Comparison of ENCODE assay signal across 8 cellular contexts in genomic region chr12:75977590-75977951, GRCh38. TPM values are rescaled to one million over a fixed set of nuclear protein-coding genes. Genes with fewer than 3 reads are reported as not detected.
A peak's percentile ranks its signal among the peaks of the same experiment; 100 is the strongest.
DNase-seq lines count a peak whose midpoint lies in the region; ATAC-seq and TF ChIP-seq lines count a peak whose summit lies in the region.

No MANE protein-coding gene starts in this region.

- no peaks in the 10 kb centered on the region for H3K27me3 ChIP-seq in dorsolateral prefrontal cortex
- H3K27me3 ChIP-seq in skeletal muscle tissue (ENCODE audit: control insufficient read depth in 3 of 3, insufficient read depth in 3 of 3, low read length in 3 of 3), result no peaks in the 10 kb centered on the region

- H3K4me3 ChIP-seq in dorsolateral prefrontal cortex (no peak overlapping the region), skeletal muscle tissue (ENCODE audit: low read length in 3 of 3) (no peak overlapping the region)

- intact Hi-C loops in dorsolateral prefrontal cortex (cut with DNase I), result no loop called here

- H3K27ac ChIP-seq in dorsolateral prefrontal cortex, result peak overlapping the region in 32 of 59 donors; percentile 10 to 82 (median 58)
- H3K27ac ChIP-seq in skeletal muscle tissue (ENCODE audit: low read depth, low read length), result peak overlapping the region; percentile 77
- H3K27ac ChIP-seq in substantia nigra (ENCODE audit: low read depth, low read length, poor library complexity, severe bottlenecking), result no peak overlapping the region

- no peak for TF ChIP-seq CTCF in dorsolateral prefrontal cortex (IDR thresholded peaks at IDR 0.05 in 54 of 56, conservative IDR thresholded peaks at IDR 0.05 in 2 of 56; ENCODE audit: low read depth in 1 of 56, partially characterized antibody in 56 of 56)

- peaks cover 8 to 15% (median 10%) of the 10 kb centered on the region in 3 donors for H3K4me1 ChIP-seq in skeletal muscle tissue (ENCODE audit: control insufficient read depth in 3 of 3, insufficient read depth in 3 of 3, low read length in 3 of 3)

- no peaks in the 10 kb centered on the region for H3K36me3 ChIP-seq in skeletal muscle tissue (ENCODE audit: control insufficient read depth in 3 of 3, insufficient read depth in 3 of 3, low read length in 3 of 3)

- DNase-seq in dorsolateral prefrontal cortex, result no peak
- no peak for DNase-seq in NCI-H345 treated with DMSO at 0.1 percent for 48 hours (lab: John Stamatoyannopoulos, UW; ENCODE audit: unreplicated experiment)
- DNase-seq in amniotic stem cell (lab: John Stamatoyannopoulos, UW), result no peak
- DNase-seq in ecto neural progenitor cell (ENCODE audit: low spot score), result no peak
- DNase-seq in substantia nigra (lab: John Stamatoyannopoulos, UW), result no peak

- H3K9ac ChIP-seq in skeletal muscle tissue (ENCODE audit: low read depth in 1 of 3, low read length in 3 of 3), result peak overlapping the region in 1 of 3 donors; percentile 28

- H3K9me3 ChIP-seq in skeletal muscle tissue (ENCODE audit: control insufficient read depth in 3 of 3, low read length in 3 of 3), result no peaks in the 10 kb centered on the region

- ATAC-seq in GM19395 (IDR thresholded peaks at IDR 0.05; ENCODE audit: unreplicated experiment) (peak; percentile 4), HG03442 (IDR thresholded peaks at IDR 0.05; ENCODE audit: unreplicated experiment) (peak; percentile 5)

RNA-seq across cellular contexts. Expression of gene PHLDA1, which starts 54.0 kb away (rescaled TPM):
- 10 to 100 TPM in 119 of 120 experiments, 1 to 10 TPM in 1; 9.0 to 26.9 (median 17.8) TPM for total RNA-seq in dorsolateral prefrontal cortex
- total RNA-seq in skeletal muscle tissue, result 9.9 TPM
